ENCODE assay signal across 14 cellular contexts in the genomic region with DNA sequence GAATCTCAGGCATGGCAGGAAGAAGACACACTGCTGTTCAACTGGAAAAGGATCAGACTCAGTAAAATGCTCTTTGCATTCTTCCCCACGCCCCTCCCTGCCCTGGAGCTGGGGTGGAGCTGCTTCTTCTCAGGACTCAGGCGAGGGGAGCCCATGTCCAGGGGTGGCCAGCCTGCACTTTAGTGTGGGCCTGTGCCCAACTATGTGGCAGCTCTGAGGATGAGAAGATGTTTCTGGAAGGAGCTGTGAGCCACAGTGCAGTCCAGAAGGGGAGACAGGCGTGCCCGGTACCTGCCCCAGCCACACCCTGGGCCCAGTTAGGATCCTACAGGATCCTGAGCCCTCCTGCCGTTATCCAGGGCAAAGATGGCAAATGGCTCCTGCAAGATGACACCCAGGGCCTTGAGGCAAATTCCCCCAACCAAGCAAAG.
DNase-seq lines count a peak whose midpoint lies in the region; ATAC-seq, FAIRE-seq and TF ChIP-seq lines count a peak whose summit lies in the region.
"Had no signal": no experiment of that assay in that cellular context is flagged by ENCODE, and none has a peak within 500 bp of the region (broad histone marks: within the 10 kb centered on the region; RNA-seq: fewer than 3 reads in every experiment).

No MANE protein-coding gene starts in this region.

- peaks cover 84% of the 10 kb centered on the region for H4K20me1 ChIP-seq in GM23338 (replicated peaks; ENCODE audit: insufficient read depth)

- H3K4me3 ChIP-seq in GM23338: no peak overlapping the region
- H3K4me3 ChIP-seq: pancreas, uterus had no signal

- no peaks in the 10 kb centered on the region for H3K27me3 ChIP-seq in GM23338 (ENCODE audit: insufficient read depth)
- H3K27me3 ChIP-seq: pancreas, uterus had no signal

- DNase-seq in AG08395 (ENCODE audit: low spot score) (peak; percentile 59), GM23338 (ENCODE audit: low spot score) (no peak), myocyte (ENCODE audit: low read depth) (peak; percentile 40), NCI-H1694 (lab: John Stamatoyannopoulos, UW) (no peak), RCC 7860 (ENCODE audit: low spot score) (no peak), kidney glomerular epithelial cell (lab: John Stamatoyannopoulos, UW) (no peak), D341Med (ENCODE audit: low spot score) (no peak)
- DNase-seq: activated CD4-positive, CD25-positive, alpha-beta regulatory T cell; COR-L47; immature natural killer cell; uterus had no signal

- no peak for FAIRE-seq in RCC 7860 (lab: Jason Lieb, UNC)
- FAIRE-seq: GM18507, pancreas had no signal

- peak overlapping the region; percentile 39; the same call in 1 of the 2 replicates for H3K27ac ChIP-seq in GM23338 (ENCODE audit: low read depth)
- H3K27ac ChIP-seq: pancreas, uterus had no signal

- intact Hi-C loops in dendritic cell treated with granulocyte-macrophage colony-stimulating factor and Interleukin-4, amounts not matched to agents 40 ng/mL and 50 ng/mL, for 4 days (cut with micrococcal nuclease): no loop called here

- TF ChIP-seq CTCF in GM23338 (conservative IDR thresholded peaks at IDR 0.05; ENCODE audit: low read depth in 2 of 2): no peak

- ATAC-seq in GM23338: no peak
- ATAC-seq: pancreas had no signal

- H3K27ac Mint-ChIP-seq in GM23338: no peak overlapping the region
- peak overlapping the region; percentile 46 for H3K27ac Mint-ChIP-seq in dendritic cell treated with granulocyte-macrophage colony-stimulating factor and Interleukin-4, amounts not matched to agents 40 ng/mL and 50 ng/mL, for 4 days

- no peak overlapping the region for H2AFZ ChIP-seq in GM23338

- H3K4me1 ChIP-seq in GM23338 (ENCODE audit: insufficient read depth): peaks cover 50% of the 10 kb centered on the region

- no peaks in the 10 kb centered on the region for H3K9me2 ChIP-seq in GM23338 (ENCODE audit: insufficient read depth)

- peaks cover 76% of the 10 kb centered on the region for H3K4me1 Mint-ChIP-seq in GM23338
- H3K4me1 Mint-ChIP-seq in dendritic cell treated with granulocyte-macrophage colony-stimulating factor and Interleukin-4, amounts not matched to agents 40 ng/mL and 50 ng/mL, for 4 days (ENCODE audit: low read depth): peaks cover 82% of the 10 kb centered on the region

- H3K4me3 Mint-ChIP-seq in GM23338: no peak overlapping the region
- no peak overlapping the region for H3K4me3 Mint-ChIP-seq in dendritic cell treated with granulocyte-macrophage colony-stimulating factor and Interleukin-4, amounts not matched to agents 40 ng/mL and 50 ng/mL, for 4 days
- H3K4me3 Mint-ChIP-seq: immature natural killer cell had no signal

- no peak overlapping the region for H3K4me2 ChIP-seq in GM23338

- peaks cover 8% of the 10 kb centered on the region; the same call in 1 of the 2 replicates for H3F3A ChIP-seq in GM23338 (replicated peaks; ENCODE audit: low read depth)

- no peaks in the 10 kb centered on the region for H3K36me3 ChIP-seq in GM23338 (ENCODE audit: insufficient read depth)
- H3K36me3 ChIP-seq: pancreas, uterus had no signal

- peaks cover 35% of the 10 kb centered on the region for H3K27me3 Mint-ChIP-seq in GM23338 (ENCODE audit: insufficient read depth, low read depth, poor library complexity)
- H3K27me3 Mint-ChIP-seq in dendritic cell treated with granulocyte-macrophage colony-stimulating factor and Interleukin-4, amounts not matched to agents 40 ng/mL and 50 ng/mL, for 4 days: no peaks in the 10 kb centered on the region

- H3K9me3 Mint-ChIP-seq in GM23338: no peaks in the 10 kb centered on the region; the same call in 2 of the 3 replicates
- H3K9me3 Mint-ChIP-seq in dendritic cell treated with granulocyte-macrophage colony-stimulating factor and Interleukin-4, amounts not matched to agents 40 ng/mL and 50 ng/mL, for 4 days: no peaks in the 10 kb centered on the region
- H3K9me3 Mint-ChIP-seq: immature natural killer cell had no signal

- H3K79me2 ChIP-seq in GM23338 (replicated peaks; ENCODE audit: insufficient read depth): peaks cover 100% of the 10 kb centered on the region

- peaks cover 11% of the 10 kb centered on the region for H3K36me3 Mint-ChIP-seq in GM23338 (ENCODE audit: low read depth)
- peaks cover 54% of the 10 kb centered on the region for H3K36me3 Mint-ChIP-seq in dendritic cell treated with granulocyte-macrophage colony-stimulating factor and Interleukin-4, amounts not matched to agents 40 ng/mL and 50 ng/mL, for 4 days (ENCODE audit: low read depth)
- H3K36me3 Mint-ChIP-seq: immature natural killer cell had no signal

TF ChIP-seq in GM23338, 12 proteins besides CTCF, POLR2A, EP300 and RAD21:
- TF ChIP-seq JUNB (IDR thresholded peaks at IDR 0.05; ENCODE audit: unreplicated experiment) (no peak), STAT1 (IDR thresholded peaks at IDR 0.05; ENCODE audit: unreplicated experiment) (no peak)

Comparison
In these comparisons a context has a peak if more than half of its experiments do, and no peak if none do; other contexts are left out.
1. DNase-seq: peak in AG08395 (single experiment) and myocyte (single experiment); none in GM23338 (single experiment), NCI-H1694 (single experiment), RCC 7860 (single experiment), kidney glomerular epithelial cell (single experiment) and D341Med (single experiment).